ENCODE assay signal across 1 cellular context in the genomic region with DNA sequence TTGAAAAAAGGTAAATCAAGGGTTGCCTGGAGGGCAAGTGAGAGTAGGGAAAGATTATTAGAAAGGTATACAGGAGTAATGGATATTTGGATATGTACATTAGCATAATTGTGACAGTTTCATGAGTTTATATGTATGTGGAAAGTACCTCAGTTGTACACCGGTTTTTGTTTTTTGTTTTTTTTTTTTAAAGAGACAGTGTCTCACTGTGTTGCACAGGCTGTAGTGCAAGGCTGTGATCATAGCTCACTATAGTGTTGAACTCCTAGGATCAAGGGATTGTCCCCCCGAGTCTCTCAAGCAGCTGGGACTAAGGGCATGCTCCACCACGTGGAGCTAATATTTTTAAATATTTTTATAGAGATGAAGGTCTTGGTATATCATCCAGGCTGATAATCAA.
TF ChIP-seq lines count a peak whose summit lies in the region.

No MANE protein-coding gene starts in this region.

TF ChIP-seq in GM12878, 131 proteins besides CTCF, POLR2A, EP300 and RAD21 (continued from another document):
- TF ChIP-seq, protein P1, sequence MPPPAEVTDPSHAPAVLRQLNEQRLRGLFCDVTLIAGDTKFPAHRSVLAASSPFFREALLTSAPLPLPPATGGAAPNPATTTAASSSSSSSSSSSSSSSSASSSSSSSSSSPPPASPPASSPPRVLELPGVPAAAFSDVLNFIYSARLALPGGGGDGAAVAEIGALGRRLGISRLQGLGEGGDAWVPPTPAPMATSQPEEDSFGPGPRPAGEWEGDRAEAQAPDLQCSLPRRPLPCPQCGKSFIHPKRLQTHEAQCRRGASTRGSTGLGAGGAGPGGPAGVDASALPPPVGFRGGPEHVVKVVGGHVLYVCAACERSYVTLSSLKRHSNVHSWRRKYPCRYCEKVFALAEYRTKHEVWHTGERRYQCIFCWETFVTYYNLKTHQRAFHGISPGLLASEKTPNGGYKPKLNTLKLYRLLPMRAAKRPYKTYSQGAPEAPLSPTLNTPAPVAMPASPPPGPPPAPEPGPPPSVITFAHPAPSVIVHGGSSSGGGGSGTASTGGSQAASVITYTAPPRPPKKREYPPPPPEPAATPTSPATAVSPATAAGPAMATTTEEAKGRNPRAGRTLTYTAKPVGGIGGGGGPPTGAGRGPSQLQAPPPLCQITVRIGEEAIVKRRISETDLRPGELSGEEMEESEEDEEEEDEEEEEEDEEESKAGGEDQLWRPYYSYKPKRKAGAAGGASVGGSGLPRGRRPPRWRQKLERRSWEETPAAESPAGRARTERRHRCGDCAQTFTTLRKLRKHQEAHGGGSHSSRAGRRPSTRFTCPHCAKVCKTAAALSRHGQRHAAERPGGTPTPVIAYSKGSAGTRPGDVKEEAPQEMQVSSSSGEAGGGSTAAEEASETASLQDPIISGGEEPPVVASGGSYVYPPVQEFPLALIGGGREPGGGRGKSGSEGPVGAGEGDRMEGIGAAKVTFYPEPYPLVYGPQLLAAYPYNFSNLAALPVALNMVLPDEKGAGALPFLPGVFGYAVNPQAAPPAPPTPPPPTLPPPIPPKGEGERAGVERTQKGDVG (CRISPR knock-in tag; IDR thresholded peaks at IDR 0.05): no peak
- TF ChIP-seq SREBF1 (IDR thresholded peaks at IDR 0.05; ENCODE audit: low read length) (no peak), STAT3 (IDR thresholded peaks at IDR 0.05; ENCODE audit: low read depth, low read length) (no peak), BHLHE40 (IDR thresholded peaks at IDR 0.05; ENCODE audit: borderline replicate concordance in 1 of 2, low read depth in 2 of 2, low read length in 1 of 2) (no peak), ZNF384 (IDR thresholded peaks at IDR 0.05; ENCODE audit: borderline replicate concordance, low read depth, low read length) (0 out of 2 replicates have a peak, but pooled peaks have one; percentile 45), CBFB (IDR thresholded peaks at IDR 0.05; ENCODE audit: low read depth) (no peak)
- TF ChIP-seq, protein P2, sequence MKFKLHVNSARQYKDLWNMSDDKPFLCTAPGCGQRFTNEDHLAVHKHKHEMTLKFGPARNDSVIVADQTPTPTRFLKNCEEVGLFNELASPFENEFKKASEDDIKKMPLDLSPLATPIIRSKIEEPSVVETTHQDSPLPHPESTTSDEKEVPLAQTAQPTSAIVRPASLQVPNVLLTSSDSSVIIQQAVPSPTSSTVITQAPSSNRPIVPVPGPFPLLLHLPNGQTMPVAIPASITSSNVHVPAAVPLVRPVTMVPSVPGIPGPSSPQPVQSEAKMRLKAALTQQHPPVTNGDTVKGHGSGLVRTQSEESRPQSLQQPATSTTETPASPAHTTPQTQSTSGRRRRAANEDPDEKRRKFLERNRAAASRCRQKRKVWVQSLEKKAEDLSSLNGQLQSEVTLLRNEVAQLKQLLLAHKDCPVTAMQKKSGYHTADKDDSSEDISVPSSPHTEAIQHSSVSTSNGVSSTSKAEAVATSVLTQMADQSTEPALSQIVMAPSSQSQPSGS (IDR thresholded peaks at IDR 0.05; ENCODE audit: low read length): no peak
